1 cellular context compared by ENCODE assay signal in genomic region chr22:21755855-21756284, GRCh38.
A peak's percentile ranks its signal among the peaks of the same experiment; 100 is the strongest.
TF ChIP-seq lines count a peak whose summit lies in the region.

No MANE protein-coding gene starts in this region.

TF ChIP-seq in IMR-90, 13 proteins besides CTCF, POLR2A, EP300 and RAD21 (continued from another document):
- TF ChIP-seq USF2 (IDR thresholded peaks at IDR 0.05; ENCODE audit: low read depth, low read length), result 0 out of 2 replicates have a peak, but pooled peaks have one; percentile 3
